In genomic region chr11:67278939-67279588, GRCh38 we compare ENCODE assay signal across 13 cellular contexts. TPM values are rescaled to one million over a fixed set of nuclear protein-coding genes. Genes with fewer than 3 reads are reported as not detected.
DNase-seq lines count a peak whose midpoint lies in the region; ATAC-seq and TF ChIP-seq lines count a peak whose summit lies in the region.
"Had no signal": no experiment of that assay in that cellular context is flagged by ENCODE, and none has a peak within 500 bp of the region (broad histone marks: within the 10 kb centered on the region; RNA-seq: fewer than 3 reads in every experiment).

No MANE protein-coding gene starts in this region.

- H3K27me3 ChIP-seq in BLaER1 treated with 17β-estradiol and CSF1 and Interleukin-3, amounts not matched to agents 10 nM and 100 nM: no peaks in the 10 kb centered on the region
- no peaks in the 10 kb centered on the region for H3K27me3 ChIP-seq in Loucy (ENCODE audit: insufficient read depth, low read length, poor library complexity, severe bottlenecking)
- H3K27me3 ChIP-seq in colonic mucosa: no peaks in the 10 kb centered on the region
- no peaks in the 10 kb centered on the region for H3K27me3 ChIP-seq in neutrophil
- no peaks in the 10 kb centered on the region for H3K27me3 ChIP-seq in testis

- no peaks in the 10 kb centered on the region for H3K9me3 ChIP-seq in BLaER1 treated with 17β-estradiol and CSF1 and Interleukin-3, amounts not matched to agents 10 nM and 100 nM (replicated peaks in 1 of 11)
- no peaks in the 10 kb centered on the region for H3K9me3 ChIP-seq in Loucy (ENCODE audit: insufficient read depth, low read depth, low read length)
- no peaks in the 10 kb centered on the region for H3K9me3 ChIP-seq in colonic mucosa
- no peaks in the 10 kb centered on the region for H3K9me3 ChIP-seq in neutrophil
- H3K9me3 ChIP-seq in testis: no peaks in the 10 kb centered on the region

- H3K9me2 ChIP-seq in Loucy (replicated peaks; ENCODE audit: low read depth, low read length): no peaks in the 10 kb centered on the region

- 89 to 94% methylated on average over 7 to 14 of the region's 14 CpGs for WGBS in testis, 2 donors

- H2AFZ ChIP-seq in Loucy (ENCODE audit: low read length): no peak overlapping the region

- peak overlapping the region; percentile 93 to 100 (median 99) for H3K27ac ChIP-seq in BLaER1 treated with 17β-estradiol and CSF1 and Interleukin-3, amounts not matched to agents 10 nM and 100 nM
- peak overlapping the region; percentile 86 for H3K27ac ChIP-seq in colonic mucosa
- peak overlapping the region; percentile 99 for H3K27ac ChIP-seq in neutrophil
- no peak overlapping the region for H3K27ac ChIP-seq in testis

- no peak for TF ChIP-seq POLR2A in testis (IDR thresholded peaks at IDR 0.05)

- TF ChIP-seq CTCF in Loucy (conservative IDR thresholded peaks at IDR 0.05; ENCODE audit: low read length) (no peak), colonic mucosa (IDR thresholded peaks at IDR 0.05) (no peak), neutrophil (IDR thresholded peaks at IDR 0.05) (no peak), foreskin fibroblast (IDR thresholded peaks at IDR 0.05; ENCODE audit: low read depth, low read length) (no peak), testis (IDR thresholded peaks at IDR 0.05) (no peak)

- ATAC-seq in GM19463 (IDR thresholded peaks at IDR 0.05; ENCODE audit: unreplicated experiment): no peak

- H3K36me3 ChIP-seq in BLaER1 treated with 17β-estradiol and CSF1 and Interleukin-3, amounts not matched to agents 10 nM and 100 nM: peaks cover 78 to 90% (median 89%) of the 10 kb centered on the region in 11 experiments
- H3K36me3 ChIP-seq in Loucy (ENCODE audit: insufficient read depth, low read length) (peaks cover 69% of the 10 kb centered on the region), colonic mucosa (peaks cover 44% of the 10 kb centered on the region), neutrophil (peaks cover 59% of the 10 kb centered on the region), testis (ENCODE audit: low read depth, missing control alignments) (no peaks in the 10 kb centered on the region)

- DNase-seq in colonic mucosa: no peak
- DNase-seq in foreskin fibroblast: no peak
- DNase-seq in testis: no peak
- no peak for DNase-seq in stimulated activated CD4-positive, alpha-beta T cell treated with anti-CD3 and anti-CD28 coated beads, Interleukin-4, amount 100 ng/mL, for 4 hours
- DNase-seq: Calu3; dermis blood vessel endothelial cell; mammary epithelial cell; NCI-H1105 treated with DMSO at 0.1 percent for 48 hours; NK-92 treated with Interleukin-12 subunit alpha and Interleukin-12 subunit beta, amount 100 ng/mL, for 24 hours had no signal

- intact Hi-C loops in colonic mucosa (cut with DNase I): no loop called here
- intact Hi-C loops in testis (cut with DNase I; ENCODE audit: low total_unique reads): no loop called here

- H3K79me2 ChIP-seq in Loucy (ENCODE audit: insufficient read depth, low read length): peaks cover 85% of the 10 kb centered on the region

- peaks cover 97 to 99% (median 98%) of the 10 kb centered on the region in 10 experiments for H3K4me1 ChIP-seq in BLaER1 treated with 17β-estradiol and CSF1 and Interleukin-3, amounts not matched to agents 10 nM and 100 nM
- H3K4me1 ChIP-seq in Loucy (ENCODE audit: insufficient read depth, low read length, poor library complexity, severe bottlenecking) (peaks cover 54% of the 10 kb centered on the region), colonic mucosa (peaks cover 38% of the 10 kb centered on the region), neutrophil (ENCODE audit: control insufficient read depth in 1 of 2, insufficient read depth in 1 of 2, low read depth in 1 of 2, low read length in 1 of 2) (peaks cover 99 to 100% of the 10 kb centered on the region in 2 experiments), testis (peaks cover 42% of the 10 kb centered on the region)

- H3K4me2 ChIP-seq in BLaER1 treated with 17β-estradiol and CSF1 and Interleukin-3, amounts not matched to agents 10 nM and 100 nM: peak overlapping the region; percentile 85 to 100 (median 100)
- peak overlapping the region; percentile 96 for H3K4me2 ChIP-seq in Loucy (ENCODE audit: low read depth, low read length, poor library complexity, severe bottlenecking)

- H3F3A ChIP-seq in Loucy (ENCODE audit: low read depth): peaks cover 11% of the 10 kb centered on the region; the same call in 1 of the 2 replicates

- peak overlapping the region; percentile 84 to 100 (median 99) for H3K9ac ChIP-seq in BLaER1 treated with 17β-estradiol and CSF1 and Interleukin-3, amounts not matched to agents 10 nM and 100 nM
- H3K9ac ChIP-seq in Loucy (ENCODE audit: low read depth, low read length, poor library complexity, severe bottlenecking) (peak overlapping the region; percentile 99), colonic mucosa (ENCODE audit: low read depth in 2 of 2, low read length in 2 of 2) (no peak overlapping the region)

- H3K4me3 ChIP-seq in BLaER1 treated with 17β-estradiol and CSF1 and Interleukin-3, amounts not matched to agents 10 nM and 100 nM: peak overlapping the region; percentile 13 to 72 (median 58); a peak in 18 of 20 replicates
- H3K4me3 ChIP-seq in Loucy (ENCODE audit: low read length, poor library complexity, severe bottlenecking): peak overlapping the region; percentile 84
- no peak overlapping the region for H3K4me3 ChIP-seq in colonic mucosa
- H3K4me3 ChIP-seq in neutrophil (ENCODE audit: low read depth in 1 of 2, low read length in 1 of 2): peak overlapping the region; percentile 95 to 97
- no peak overlapping the region for H3K4me3 ChIP-seq in foreskin fibroblast (ENCODE audit: low read depth in 1 of 2, low read length in 2 of 2)
- no peak overlapping the region for H3K4me3 ChIP-seq in testis

- H4K20me1 ChIP-seq in BLaER1 treated with 17β-estradiol and CSF1 and Interleukin-3, amounts not matched to agents 10 nM and 100 nM: peaks cover 0 to 17% (median 0%) of the 10 kb centered on the region in 11 experiments; a peak in 4 of 22 replicates
- H4K20me1 ChIP-seq in Loucy (ENCODE audit: insufficient read depth, low read length, poor library complexity, severe bottlenecking): peaks cover 16% of the 10 kb centered on the region

RNA-seq across cellular contexts. Expression of gene ANKRD13D, which starts 10.0 kb away (rescaled TPM):
- total RNA-seq in colonic mucosa (10 to 100 TPM; 18.8 to 39.5 TPM), testis (10 to 100 TPM; 66.2 to 73.3 TPM)
- 32.8 TPM for polyA plus RNA-seq in testis (ENCODE audit: insufficient read depth, low read depth, low replicate concordance)

RNA-seq across cellular contexts. Expression of gene GRK2, which starts 12.8 kb away (rescaled TPM):
- total RNA-seq in colonic mucosa: 100 to 1,000 TPM; 108 to 137 TPM
- total RNA-seq in testis: 10 to 100 TPM; 64.3 to 87.6 TPM
- 45.6 TPM for polyA plus RNA-seq in testis (ENCODE audit: insufficient read depth, low read depth, low replicate concordance)

RNA-seq across cellular contexts. Expression of gene SSH3, which starts 24.3 kb away (rescaled TPM):
- total RNA-seq in colonic mucosa (10 to 100 TPM; 69.7 to 81.7 TPM), testis (1 to 10 TPM; 6.9 to 9.8 TPM)
- 8.6 TPM for polyA plus RNA-seq in testis (ENCODE audit: insufficient read depth, low read depth, low replicate concordance)

Comparison
In these comparisons a context has a peak if more than half of its experiments do, and no peak if none do; other contexts are left out.
1. H3K27ac ChIP-seq: peak in BLaER1 treated with 17β-estradiol and CSF1 and Interleukin-3, amounts not matched to agents 10 nM and 100 nM (11 of 11), colonic mucosa (single experiment) and neutrophil (single experiment); none in testis (0 of 2).
2. H3K4me3 ChIP-seq: peak in BLaER1 treated with 17β-estradiol and CSF1 and Interleukin-3, amounts not matched to agents 10 nM and 100 nM (10 of 10), Loucy (single experiment) and neutrophil (2 of 2); none in colonic mucosa (single experiment), foreskin fibroblast (0 of 2) and testis (0 of 2).
3. H3K9ac ChIP-seq: peak in BLaER1 treated with 17β-estradiol and CSF1 and Interleukin-3, amounts not matched to agents 10 nM and 100 nM (11 of 11) and Loucy (single experiment); none in colonic mucosa (0 of 2).
4. RNA of gene SSH3, which starts 24.3 kb away (total RNA-seq): 69.7 to 81.7 TPM in colonic mucosa; 6.9 to 9.8 TPM in testis; every median in the first group is over 4 times any median in the second.